8 cellular contexts compared by ENCODE assay signal in the genomic region with DNA sequence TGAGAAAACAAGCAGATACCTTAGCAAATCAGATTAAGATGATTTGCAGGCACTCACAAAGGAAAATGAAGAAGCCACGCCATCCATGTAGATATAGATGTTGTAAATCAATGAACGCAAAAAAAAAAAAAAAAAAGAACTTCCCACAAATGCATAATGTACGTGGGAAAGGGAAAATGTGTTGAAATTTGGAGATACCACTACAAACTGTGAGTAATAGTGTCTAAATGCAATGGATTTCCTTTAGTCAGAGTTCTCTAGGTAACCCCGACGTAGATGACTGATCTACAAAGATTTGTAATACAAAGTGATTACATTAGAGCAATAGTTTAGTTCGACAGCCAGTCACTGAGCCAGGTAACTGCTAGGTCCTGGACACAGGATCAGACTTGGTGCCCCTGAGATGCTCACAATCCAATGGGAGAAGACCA. TPM values are rescaled to one million over a fixed set of nuclear protein-coding genes. Genes with fewer than 3 reads are reported as not detected.
A peak's percentile ranks its signal among the peaks of the same experiment; 100 is the strongest.
DNase-seq lines count a peak whose midpoint lies in the region; ATAC-seq, FAIRE-seq and TF ChIP-seq lines count a peak whose summit lies in the region.

No MANE protein-coding gene starts in this region.

- H3K4me3 ChIP-seq in A549 = peak overlapping the region; percentile 49
- H3K4me3 ChIP-seq in HUES6 (ENCODE audit: low read depth, low read length) = peak overlapping the region; percentile 85
- H3K4me3 ChIP-seq in brain microvascular endothelial cell (ENCODE audit: low read depth, low read length) = peak overlapping the region; percentile 71
- peak overlapping the region in 1 of 2 donors; percentile 70 for H3K4me3 ChIP-seq in muscle layer of colon (ENCODE audit: low read depth in 1 of 2, low read length in 2 of 2)

- H3K9me3 ChIP-seq in A549 = no peaks in the 10 kb centered on the region
- peaks cover 4% of the 10 kb centered on the region; the same call in 1 of the 2 replicates for H3K9me3 ChIP-seq in HUES6 (ENCODE audit: control insufficient read depth, insufficient read depth, low read depth, low read length)
- H3K9me3 ChIP-seq in muscle layer of colon (ENCODE audit: low read length) = no peaks in the 10 kb centered on the region

- no peak for FAIRE-seq in A549 (lab: Jason Lieb, UNC)

- CTCF ChIA-PET in A549 (lab: Yijun Ruan, JAX) = interaction anchor here (0.6 to 2.3 kb wide), 3 partner anchors 18 to 435 kb away, joined by 4 to 7 read pairs (median 4); no protein-coding TSS in a partner anchor

- TF ChIP-seq EP300 in A549 (IDR thresholded peaks at IDR 0.05) = no peak

- in situ Hi-C loops in brain microvascular endothelial cell (cut with HindIII; ENCODE audit: low pct_ligation_motif_present, low sequenced_read_pairs) = no loop called here

- no peaks in the 10 kb centered on the region for H3K27me3 ChIP-seq in HUES6 (ENCODE audit: control insufficient read depth, insufficient read depth, low read length)
- no peaks in the 10 kb centered on the region for H3K27me3 ChIP-seq in brain microvascular endothelial cell (replicated peaks)
- H3K27me3 ChIP-seq in muscle layer of colon (ENCODE audit: control insufficient read depth in 1 of 2, insufficient read depth in 2 of 2, low read length in 2 of 2) = no peaks in the 10 kb centered on the region

- TF ChIP-seq POLR2A in A549 (IDR thresholded peaks at IDR 0.05; ENCODE audit: low read length) = no peak

- peak overlapping the region; percentile 50 for H3K4me2 ChIP-seq in A549

- H3K27ac ChIP-seq in A549 = peak overlapping the region; percentile 52 to 97; a peak in 5 of 6 replicates
- no peak overlapping the region for H3K27ac ChIP-seq in HUES6 (ENCODE audit: low read depth, low read length)
- no peak overlapping the region for H3K27ac ChIP-seq in brain microvascular endothelial cell
- peak overlapping the region; percentile 31 for H3K27ac ChIP-seq in muscle layer of colon (ENCODE audit: low read depth, low read length)

- ATAC-seq in A549 = no peak
- no peak for ATAC-seq in GM21423 (IDR thresholded peaks at IDR 0.05; ENCODE audit: unreplicated experiment)
- ATAC-seq in HG02759 (IDR thresholded peaks at IDR 0.05; ENCODE audit: unreplicated experiment) = no peak
- ATAC-seq in HG03045 (IDR thresholded peaks at IDR 0.05; ENCODE audit: unreplicated experiment) = no peak

- TF ChIP-seq CTCF in A549 (IDR thresholded peaks at IDR 0.05) (no peak), brain microvascular endothelial cell (IDR thresholded peaks at IDR 0.05; ENCODE audit: low read depth, low read length, missing control alignments) (no peak)

- no peak for TF ChIP-seq RAD21 in A549 (conservative IDR thresholded peaks at IDR 0.05 in 1 of 2, IDR thresholded peaks at IDR 0.05 in 1 of 2)

- POLR2A ChIA-PET in A549 (lab: Yijun Ruan, JAX) = interaction anchor here (0.5 kb wide), 1 partner anchor 61 kb away, joined by 3 read pairs; the partner anchor contains the start of gene MICALL1

- peaks cover 10% of the 10 kb centered on the region; the same call in 2 of the 3 replicates for H3K4me1 ChIP-seq in A549
- no peaks in the 10 kb centered on the region for H3K4me1 ChIP-seq in HUES6 (ENCODE audit: control insufficient read depth, insufficient read depth, low read length)
- H3K4me1 ChIP-seq in muscle layer of colon (ENCODE audit: insufficient read depth, low read length) = peaks cover 13% of the 10 kb centered on the region

- no peak for DNase-seq in A549 (ENCODE audit: low read depth in 1 of 2, low spot score in 1 of 2)
- DNase-seq in brain microvascular endothelial cell = no peak
- no peak for DNase-seq in DMS53 treated with DMSO at 0.1 percent for 48 hours (lab: John Stamatoyannopoulos, UW; ENCODE audit: unreplicated experiment)

- 80% methylated on average over 6 of the region's 6 CpGs for WGBS in A549 (ENCODE audit: missing lambda C conversion rate)

- peaks cover 2% of the 10 kb centered on the region for H3K36me3 ChIP-seq in HUES6 (ENCODE audit: control insufficient read depth, insufficient read depth, low read length)
- H3K36me3 ChIP-seq in brain microvascular endothelial cell (replicated peaks) = no peaks in the 10 kb centered on the region
- peaks cover 1% of the 10 kb centered on the region for H3K36me3 ChIP-seq in muscle layer of colon (ENCODE audit: insufficient read depth, low read length)

- H3K9ac ChIP-seq in HUES6 (ENCODE audit: low read length) = no peak overlapping the region
- H3K9ac ChIP-seq in muscle layer of colon (ENCODE audit: low read length) = no peak overlapping the region

TF ChIP-seq in A549, 52 proteins besides CTCF, POLR2A, EP300 and RAD21:
- no peak for TF ChIP-seq NFE2L2 (conservative IDR thresholded peaks at IDR 0.05; ENCODE audit: low read length)
- TF ChIP-seq, protein P1, sequence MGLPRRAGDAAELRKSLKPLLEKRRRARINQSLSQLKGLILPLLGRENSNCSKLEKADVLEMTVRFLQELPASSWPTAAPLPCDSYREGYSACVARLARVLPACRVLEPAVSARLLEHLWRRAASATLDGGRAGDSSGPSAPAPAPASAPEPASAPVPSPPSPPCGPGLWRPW (IDR thresholded peaks at IDR 0.05) = no peak
- TF ChIP-seq KDM1A (IDR thresholded peaks at IDR 0.05; ENCODE audit: low read depth) = 0 out of 2 replicates have a peak, but pooled peaks have one; percentile 9

RNA-seq across cellular contexts. Expression of gene ANKRD54, which starts 0.8 kb away (rescaled TPM):
- polyA plus RNA-seq in A549 (2011; rRNA removed) = 13.2 and 15.2 TPM in 2 replicates
- 27.2 and 35.3 TPM in 2 replicates for polyA plus RNA-seq in A549 (2012; cell fraction: cytosol; rRNA removed)
- 50.3 and 76.5 TPM in 2 replicates for polyA plus RNA-seq in A549 (2012; cell fraction: nucleus; rRNA removed)
- 19.3 to 21.8 TPM (median 21.1 TPM) in 3 replicates for polyA plus RNA-seq in A549 (2017; fragmentation: RNase III; extraction: RNeasy Plus Mini Kit Qiagen cat#74134 plus additional on column Dnase treatment)
- polyA minus RNA-seq in A549 (2011; rRNA and poly(A)+ RNA removed) = 14.0 and 17.0 TPM in 2 replicates

RNA-seq across cellular contexts. Expression of gene EIF3L, which starts 4.3 kb away (rescaled TPM):
- polyA plus RNA-seq in A549 (2011; rRNA removed) (423 and 493 TPM in 2 replicates), A549 (2017; fragmentation: RNase III; extraction: RNeasy Plus Mini Kit Qiagen cat#74134 plus additional on column Dnase treatment) (212 to 222 TPM (median 218 TPM) in 3 replicates)
- polyA plus RNA-seq in A549 (2012; cell fraction: cytosol; rRNA removed) = 206 and 272 TPM in 2 replicates
- 133 and 171 TPM in 2 replicates for polyA plus RNA-seq in A549 (2012; cell fraction: nucleus; rRNA removed)
- 412 and 554 TPM in 2 replicates for polyA minus RNA-seq in A549 (2011; rRNA and poly(A)+ RNA removed)

RNA-seq across cellular contexts. Expression of gene GALR3, which starts 21.7 kb away (rescaled TPM):
- not detected in 2 replicates for polyA plus RNA-seq in A549 (2011; rRNA removed)
- not detected in 2 replicates for polyA plus RNA-seq in A549 (2012; cell fraction: cytosol; rRNA removed)
- polyA plus RNA-seq in A549 (2012; cell fraction: nucleus; rRNA removed) = 0.06 TPM in 1 of 2 replicates, not detected in the other
- not detected in 3 replicates for polyA plus RNA-seq in A549 (2017; fragmentation: RNase III; extraction: RNeasy Plus Mini Kit Qiagen cat#74134 plus additional on column Dnase treatment)
- polyA minus RNA-seq in A549 (2011; rRNA and poly(A)+ RNA removed) = not detected in 2 replicates

RNA-seq across cellular contexts. Expression of gene GCAT, which starts 37.2 kb away (rescaled TPM):
- polyA plus RNA-seq in A549 (2011; rRNA removed) = 1.2 and 1.3 TPM in 2 replicates
- 3.2 and 4.8 TPM in 2 replicates for polyA plus RNA-seq in A549 (2012; cell fraction: cytosol; rRNA removed)
- 5.1 and 6.7 TPM in 2 replicates for polyA plus RNA-seq in A549 (2012; cell fraction: nucleus; rRNA removed)
- polyA plus RNA-seq in A549 (2017; fragmentation: RNase III; extraction: RNeasy Plus Mini Kit Qiagen cat#74134 plus additional on column Dnase treatment) = 2.1 to 3.1 TPM (median 2.6 TPM) in 3 replicates
- polyA minus RNA-seq in A549 (2011; rRNA and poly(A)+ RNA removed) = 2.2 and 3.6 TPM in 2 replicates

Comparison
In these comparisons a context has a peak if more than half of its experiments do, and no peak if none do; other contexts are left out.
1. H3K27ac ChIP-seq: peak in A549 (2 of 2) and muscle layer of colon (single experiment); none in HUES6 (single experiment) and brain microvascular endothelial cell (single experiment).